11 cellular contexts compared by ENCODE assay signal in genomic region chr2:183348492-183348891, GRCh38.
DNase-seq lines count a peak whose midpoint lies in the region; ATAC-seq and TF ChIP-seq lines count a peak whose summit lies in the region.
"Had no signal": no experiment of that assay in that cellular context is flagged by ENCODE, and none has a peak within 500 bp of the region (broad histone marks: within the 10 kb centered on the region; RNA-seq: fewer than 3 reads in every experiment).

No MANE protein-coding gene starts in this region.

- H3K36me3 Mint-ChIP-seq in CD8-positive, alpha-beta memory T cell = no peaks in the 10 kb centered on the region

- H3K4me3 ChIP-seq in Peyer's patch = no peak overlapping the region
- H3K4me3 ChIP-seq in CD8-positive, alpha-beta memory T cell (ENCODE audit: low read length) = no peak overlapping the region

- peaks cover 0 to 2% of the 10 kb centered on the region in 2 donors for H3K27me3 Mint-ChIP-seq in CD8-positive, alpha-beta memory T cell

- CTCF ChIA-PET in CD8-positive, alpha-beta memory T cell (lab: Charles Lee) = no interaction called here

- peaks cover 0 to 8% (median 0%) of the 10 kb centered on the region in 5 donors for H3K9me3 Mint-ChIP-seq in CD8-positive, alpha-beta memory T cell

- TF ChIP-seq CTCF in GM20000 (IDR thresholded peaks at IDR 0.05; ENCODE audit: extremely low read depth, missing control alignments) (no peak), Peyer's patch (IDR thresholded peaks at IDR 0.05) (no peak)

- H3K4me3 Mint-ChIP-seq in CD8-positive, alpha-beta memory T cell = no peak overlapping the region

- TF ChIP-seq POLR2A in Peyer's patch (IDR thresholded peaks at IDR 0.05) = no peak

- H3K4me1 Mint-ChIP-seq in CD8-positive, alpha-beta memory T cell = no peaks in the 10 kb centered on the region

- H3K4me1 ChIP-seq in Peyer's patch = no peaks in the 10 kb centered on the region
- no peaks in the 10 kb centered on the region for H3K4me1 ChIP-seq in CD8-positive, alpha-beta memory T cell (ENCODE audit: insufficient read depth, low read length)

- DNase-seq in SHP77 (lab: John Stamatoyannopoulos, UW) (peak; percentile 2 to 51), AG08396 (ENCODE audit: low spot score) (no peak), GM20000 (ENCODE audit: low spot score) (no peak), Peyer's patch (no peak)
- DNase-seq in CD8-positive, alpha-beta memory T cell = no peak
- DNase-seq: COR-L47, kidney, NCI-H510A had no signal

- H3K27me3 ChIP-seq in Peyer's patch = no peaks in the 10 kb centered on the region
- H3K27me3 ChIP-seq in CD8-positive, alpha-beta memory T cell (ENCODE audit: insufficient read depth, low read length, poor library complexity, severe bottlenecking) = no peaks in the 10 kb centered on the region

- no peaks in the 10 kb centered on the region for H3K9me3 ChIP-seq in Peyer's patch
- no peaks in the 10 kb centered on the region for H3K9me3 ChIP-seq in CD8-positive, alpha-beta memory T cell (ENCODE audit: low read length)

- POLR2A ChIA-PET in CD8-positive, alpha-beta memory T cell (lab: Charles Lee) = no interaction called here

- no peak overlapping the region for H3K27ac Mint-ChIP-seq in CD8-positive, alpha-beta memory T cell

- H3K36me3 ChIP-seq in Peyer's patch = no peaks in the 10 kb centered on the region
- no peaks in the 10 kb centered on the region for H3K36me3 ChIP-seq in CD8-positive, alpha-beta memory T cell (ENCODE audit: insufficient read depth, low read length)

- H3K27ac ChIP-seq in Peyer's patch = no peak overlapping the region
- H3K27ac ChIP-seq in CD8-positive, alpha-beta memory T cell (ENCODE audit: low read depth, low read length) = no peak overlapping the region

- ATAC-seq in GM18868 (IDR thresholded peaks at IDR 0.05; ENCODE audit: unreplicated experiment) (peak; percentile 86), GM21576 (IDR thresholded peaks at IDR 0.05; ENCODE audit: unreplicated experiment) (peak; percentile 88), HG03342 (IDR thresholded peaks at IDR 0.05; ENCODE audit: unreplicated experiment) (peak; percentile 73)

Comparison
In these comparisons a context has a peak if more than half of its experiments do, and no peak if none do; other contexts are left out.
1. DNase-seq: peak in SHP77 (2 of 2); none in AG08396 (single experiment), GM20000 (single experiment), Peyer's patch (0 of 3) and CD8-positive, alpha-beta memory T cell (0 of 5).
2. Peak in every context shown above with its lines, with median percentiles within 50 percentile points of each other: ATAC-seq.